In the genomic region with DNA sequence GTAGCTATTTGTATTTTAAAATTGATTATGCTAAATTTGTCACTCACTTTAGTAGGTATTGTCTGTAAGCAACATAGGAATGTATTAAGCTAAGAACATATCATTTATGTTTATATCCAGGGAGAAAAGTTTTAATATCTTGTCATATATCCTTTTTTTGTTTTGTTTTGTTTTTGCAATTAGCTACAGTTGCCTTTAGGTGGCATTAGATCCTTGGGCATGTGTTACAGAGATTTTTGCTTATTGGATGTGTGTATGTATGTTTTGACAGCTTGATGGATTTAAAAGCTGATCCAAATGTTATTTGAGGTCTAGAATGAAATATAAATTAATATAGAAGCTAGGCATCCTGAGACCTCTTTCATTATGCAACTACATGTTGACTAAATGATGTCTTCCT, we compare ENCODE assay signal across 8 cellular contexts. TPM values are rescaled to one million over a fixed set of nuclear protein-coding genes. Genes with fewer than 3 reads are reported as not detected.
DNase-seq lines count a peak whose midpoint lies in the region; ATAC-seq and TF ChIP-seq lines count a peak whose summit lies in the region.

No MANE protein-coding gene starts in this region.

- no peaks in the 10 kb centered on the region for H3K36me3 ChIP-seq in smooth muscle cell (ENCODE audit: low read depth)

- H3K9ac ChIP-seq in smooth muscle cell (ENCODE audit: low read depth): no peak overlapping the region

- no peak overlapping the region for H3K4me2 ChIP-seq in smooth muscle cell

- ATAC-seq in GM19455 (IDR thresholded peaks at IDR 0.05; ENCODE audit: unreplicated experiment): no peak

- H3K9me3 ChIP-seq in smooth muscle cell (replicated peaks; ENCODE audit: low read depth): no peaks in the 10 kb centered on the region

- TF ChIP-seq CTCF in epithelial cell of esophagus (IDR thresholded peaks at IDR 0.05; ENCODE audit: insufficient read depth, low read depth, low read length, missing control alignments): peak; percentile 57
- TF ChIP-seq CTCF in smooth muscle cell (IDR thresholded peaks at IDR 0.05; ENCODE audit: borderline replicate concordance, insufficient read depth, poor library complexity, severe bottlenecking): peak; percentile 66

- H3F3A ChIP-seq in smooth muscle cell (ENCODE audit: low read depth): no peaks in the 10 kb centered on the region

- no peaks in the 10 kb centered on the region for H3K4me1 ChIP-seq in smooth muscle cell (ENCODE audit: low read depth)

- H2AFZ ChIP-seq in smooth muscle cell (ENCODE audit: low read depth): no peak overlapping the region

- peak; percentile 7 for DNase-seq in NCI-H2171 treated with DMSO at 0.1 percent for 48 hours (lab: John Stamatoyannopoulos, UW)
- no peak for DNase-seq in NCI-H2171 (lab: John Stamatoyannopoulos, UW)
- peak; percentile 0 for DNase-seq in NCI-H2081 treated with DMSO at 0.1 percent for 48 hours (lab: John Stamatoyannopoulos, UW)
- DNase-seq in epithelial cell of esophagus (ENCODE audit: low read depth): peak; percentile 54
- DNase-seq in smooth muscle cell (lab: John Stamatoyannopoulos, UW; ENCODE audit: unreplicated experiment): no peak
- no peak for DNase-seq in stimulated activated CD4-positive, alpha-beta T cell treated with anti-CD3 and anti-CD28 coated beads, Interleukin-1b, Interleukin-23, amount 100 ng/mL, for 48 hours
- no peak for DNase-seq in HuH-7 (ENCODE audit: low spot score)

- no peaks in the 10 kb centered on the region for H4K20me1 ChIP-seq in smooth muscle cell (ENCODE audit: low read depth)

- H3K27ac ChIP-seq in smooth muscle cell (ENCODE audit: low read depth): no peak overlapping the region

- H3K79me2 ChIP-seq in smooth muscle cell (ENCODE audit: low read depth): no peaks in the 10 kb centered on the region

- no peak overlapping the region for H3K4me3 ChIP-seq in epithelial cell of esophagus (ENCODE audit: low read length)
- H3K4me3 ChIP-seq in smooth muscle cell: no peak overlapping the region

- no peaks in the 10 kb centered on the region for H3K27me3 ChIP-seq in smooth muscle cell (ENCODE audit: low read depth)

RNA-seq across cellular contexts. Expression of gene OTUD4, which starts 36.1 kb away (rescaled TPM):
- 16.3 and 17.7 TPM in 2 replicates for total RNA-seq in smooth muscle cell
- 4.4 and 6.2 TPM in 2 replicates for polyA plus RNA-seq in smooth muscle cell

Comparison
In these comparisons a context has a peak if more than half of its experiments do, and no peak if none do; other contexts are left out.
1. DNase-seq: peak in NCI-H2171 treated with DMSO at 0.1 percent for 48 hours (single experiment), NCI-H2081 treated with DMSO at 0.1 percent for 48 hours (single experiment) and epithelial cell of esophagus (single experiment); none in NCI-H2171 (single experiment), smooth muscle cell (single experiment), stimulated activated CD4-positive, alpha-beta T cell treated with anti-CD3 and anti-CD28 coated beads, Interleukin-1b, Interleukin-23, amount 100 ng/mL, for 48 hours (single experiment) and HuH-7 (single experiment).